In genomic region chr17:68205808-68206563, GRCh38 we compare ENCODE assay signal across 1 cellular context.
TF ChIP-seq lines count a peak whose summit lies in the region.

No MANE protein-coding gene starts in this region.

TF ChIP-seq in HCT116, 20 proteins besides CTCF, POLR2A, EP300 and RAD21:
- peak; percentile 57; the same call in 1 of the 2 replicates for TF ChIP-seq ZFX (IDR thresholded peaks at IDR 0.05)
